Comparison of ENCODE assay signal across 1 cellular context in genomic region chr5:172187118-172188032, GRCh38.
A peak's percentile ranks its signal among the peaks of the same experiment; 100 is the strongest.
TF ChIP-seq lines count a peak whose summit lies in the region.

No MANE protein-coding gene starts in this region.

TF ChIP-seq in GM12878, 131 proteins besides CTCF, POLR2A, EP300 and RAD21 (continued from another document):
- TF ChIP-seq, protein P1, sequence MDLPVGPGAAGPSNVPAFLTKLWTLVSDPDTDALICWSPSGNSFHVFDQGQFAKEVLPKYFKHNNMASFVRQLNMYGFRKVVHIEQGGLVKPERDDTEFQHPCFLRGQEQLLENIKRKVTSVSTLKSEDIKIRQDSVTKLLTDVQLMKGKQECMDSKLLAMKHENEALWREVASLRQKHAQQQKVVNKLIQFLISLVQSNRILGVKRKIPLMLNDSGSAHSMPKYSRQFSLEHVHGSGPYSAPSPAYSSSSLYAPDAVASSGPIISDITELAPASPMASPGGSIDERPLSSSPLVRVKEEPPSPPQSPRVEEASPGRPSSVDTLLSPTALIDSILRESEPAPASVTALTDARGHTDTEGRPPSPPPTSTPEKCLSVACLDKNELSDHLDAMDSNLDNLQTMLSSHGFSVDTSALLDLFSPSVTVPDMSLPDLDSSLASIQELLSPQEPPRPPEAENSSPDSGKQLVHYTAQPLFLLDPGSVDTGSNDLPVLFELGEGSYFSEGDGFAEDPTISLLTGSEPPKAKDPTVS (IDR thresholded peaks at IDR 0.05; ENCODE audit: low read depth, low read length): no peak
- TF ChIP-seq POLR2AphosphoS5 (IDR thresholded peaks at IDR 0.05; ENCODE audit: low read length) (peak; percentile 60), RFX5 (IDR thresholded peaks at IDR 0.05; ENCODE audit: low read depth, low read length) (no peak), CREM (IDR thresholded peaks at IDR 0.05; ENCODE audit: low read depth) (no peak), EZH2 (IDR thresholded peaks at IDR 0.05; ENCODE audit: borderline replicate concordance, control insufficient read depth, low read depth, low read length) (no peak), SREBF1 (IDR thresholded peaks at IDR 0.05; ENCODE audit: low read length) (no peak), ELK1 (IDR thresholded peaks at IDR 0.05; ENCODE audit: low read depth, low read length) (peak; percentile 30; the same call in 1 of the 2 replicates), IKZF2 (IDR thresholded peaks at IDR 0.05) (peak; percentile 45 to 47; a peak in 3 of 4 replicates), CHD1 (IDR thresholded peaks at IDR 0.05; ENCODE audit: low read depth, low read length) (0 out of 2 replicates have a peak, but pooled peaks have one; percentile 42), KAT2A (conservative IDR thresholded peaks at IDR 0.05; ENCODE audit: control insufficient read depth, low read depth, low read length) (no peak), USF2 (IDR thresholded peaks at IDR 0.05; ENCODE audit: borderline replicate concordance, low read depth, low read length) (no peak), JUND (IDR thresholded peaks at IDR 0.05; ENCODE audit: low read depth, low read length) (no peak), MEF2B (IDR thresholded peaks at IDR 0.05; ENCODE audit: partially characterized antibody, poor library complexity, severe bottlenecking) (no peak), EGR1 (IDR thresholded peaks at IDR 0.05; ENCODE audit: borderline replicate concordance in 1 of 2, low read depth in 2 of 2, low read length in 2 of 2) (peak in 1 of 2 experiments; percentile 48; a peak in 1 of 3 replicates), IRF4 (IDR thresholded peaks at IDR 0.05; ENCODE audit: low read depth, low read length) (no peak), RUNX3 (IDR thresholded peaks at IDR 0.05; ENCODE audit: low read length) (no peak), EED (IDR thresholded peaks at IDR 0.05; ENCODE audit: low read depth) (peak; percentile 47), BMI1 (IDR thresholded peaks at IDR 0.05; ENCODE audit: borderline replicate concordance) (no peak), SMARCA5 (IDR thresholded peaks at IDR 0.05) (no peak), ETV6 (conservative IDR thresholded peaks at IDR 0.05 in 1 of 2, IDR thresholded peaks at IDR 0.05 in 1 of 2; ENCODE audit: borderline replicate concordance in 1 of 2, low read depth in 1 of 2) (peak in 1 of 2 experiments; percentile 37; a peak in 1 of 4 replicates), SMAD5 (IDR thresholded peaks at IDR 0.05; ENCODE audit: low read depth) (no peak), FOXK2 (IDR thresholded peaks at IDR 0.05) (no peak), MTA3 (IDR thresholded peaks at IDR 0.05; ENCODE audit: borderline replicate concordance, low read length) (no peak), SP1 (IDR thresholded peaks at IDR 0.05; ENCODE audit: low read depth, low read length) (peak; percentile 3)
- TF ChIP-seq, protein P2, sequence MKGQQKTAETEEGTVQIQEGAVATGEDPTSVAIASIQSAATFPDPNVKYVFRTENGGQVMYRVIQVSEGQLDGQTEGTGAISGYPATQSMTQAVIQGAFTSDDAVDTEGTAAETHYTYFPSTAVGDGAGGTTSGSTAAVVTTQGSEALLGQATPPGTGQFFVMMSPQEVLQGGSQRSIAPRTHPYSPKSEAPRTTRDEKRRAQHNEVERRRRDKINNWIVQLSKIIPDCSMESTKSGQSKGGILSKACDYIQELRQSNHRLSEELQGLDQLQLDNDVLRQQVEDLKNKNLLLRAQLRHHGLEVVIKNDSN (IDR thresholded peaks at IDR 0.05; ENCODE audit: borderline replicate concordance, extremely low read length, insufficient read depth, low read depth, low read length): no peak
TF ChIP-seq in GM12878: peak in this region for 31.
